Comparison of ENCODE assay signal across 8 cellular contexts in the genomic region with DNA sequence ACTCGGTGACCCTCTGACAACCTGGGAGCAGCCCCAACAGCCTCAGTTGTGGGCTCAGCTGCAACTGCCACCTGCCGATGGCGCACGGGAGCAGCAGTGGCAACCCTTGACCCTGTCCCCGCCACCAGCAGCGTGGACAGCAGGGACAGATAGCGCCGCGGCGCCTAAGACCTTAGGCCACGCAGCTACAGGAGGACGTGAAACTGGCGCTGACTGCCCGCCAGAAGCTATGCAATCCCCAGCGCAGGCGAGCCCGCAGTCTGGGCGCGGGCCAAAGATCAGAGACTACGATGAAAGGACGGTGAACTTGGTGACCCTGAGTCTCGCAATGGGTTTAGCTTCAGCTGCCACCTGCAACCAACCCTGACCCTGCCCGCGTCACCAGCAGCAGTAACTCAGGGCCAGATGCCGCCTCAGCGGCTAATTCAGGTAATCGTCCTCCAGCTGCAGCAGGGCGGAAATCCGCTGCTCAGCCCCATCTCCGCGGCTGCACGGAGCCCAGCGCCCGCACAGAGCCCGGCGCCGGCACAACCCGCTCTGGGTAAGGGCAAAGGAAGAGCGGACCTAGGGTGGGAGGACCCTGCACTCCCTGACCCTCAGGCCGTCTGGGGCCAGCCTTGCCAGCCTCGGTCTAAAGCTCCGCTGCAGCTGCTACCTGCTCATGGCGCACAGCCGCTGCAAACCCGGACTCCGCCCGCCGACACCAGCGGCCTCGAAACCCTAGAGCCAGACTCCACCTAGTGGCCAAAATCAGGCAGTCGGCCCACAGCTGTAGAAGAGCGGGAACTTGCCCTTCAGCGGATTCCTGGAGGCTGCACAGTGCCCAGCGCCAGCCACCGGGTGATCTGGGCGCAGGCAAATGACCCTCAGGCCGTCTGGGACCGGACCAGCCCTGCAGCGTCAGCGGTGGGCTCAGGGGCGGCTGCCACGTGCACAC.
DNase-seq lines count a peak whose midpoint lies in the region; ATAC-seq, FAIRE-seq and TF ChIP-seq lines count a peak whose summit lies in the region.
"Not testable (repeated sequence)": the region's sequence is repeated elsewhere in the genome, so short reads cannot be mapped to it uniquely, and the experiment has no call there.

No MANE protein-coding gene starts in this region.

- H3K9me3 Mint-ChIP-seq in activated CD8-positive, alpha-beta T cell treated with anti-CD3 and anti-CD28 coated beads for 36 hours; activated naive CD8-positive, alpha-beta T cell treated with anti-CD3 and anti-CD28 coated beads, Interleukin-2, amount 10 ng/mL, durations not matched to agents 7 days and 5 days: not testable (repeated sequence)

- H3K36me3 ChIP-seq in OCI-LY7 (ENCODE audit: insufficient read depth, low read length); heart left ventricle; ovary: not testable (repeated sequence)

- intact Hi-C loops in OCI-LY7 (cut with micrococcal nuclease; ENCODE audit: unreplicated experiment); activated CD8-positive, alpha-beta T cell treated with anti-CD3 and anti-CD28 coated beads for 36 hours (cut with micrococcal nuclease); heart left ventricle (cut with DNase I); ovary (cut with DNase I): not testable (repeated sequence)

- peak; percentile 96 for FAIRE-seq in urothelium cell line (lab: Jason Lieb, UNC)

- H3K36me3 Mint-ChIP-seq in activated CD8-positive, alpha-beta T cell treated with anti-CD3 and anti-CD28 coated beads for 36 hours (ENCODE audit: low read depth); activated naive CD8-positive, alpha-beta T cell treated with anti-CD3 and anti-CD28 coated beads, Interleukin-2, amount 10 ng/mL, durations not matched to agents 7 days and 5 days: not testable (repeated sequence)

- not testable (repeated sequence) for H3K27ac ChIP-seq in OCI-LY7 (ENCODE audit: low read depth, low read length, poor library complexity, severe bottlenecking); heart left ventricle; ovary

- peak overlapping the region; percentile 61; the same call in 1 of the 2 replicates for H3K4me2 ChIP-seq in OCI-LY7 (ENCODE audit: low read length)

- not testable (repeated sequence) for H2AFZ ChIP-seq in OCI-LY7 (ENCODE audit: low read length)

- H3K9me2 ChIP-seq in OCI-LY7 (ENCODE audit: insufficient read depth, low read length), result not testable (repeated sequence)

- peak overlapping the region; percentile 63 for H3K4me3 Mint-ChIP-seq in activated CD8-positive, alpha-beta T cell treated with anti-CD3 and anti-CD28 coated beads for 36 hours
- peak overlapping the region; percentile 70 for H3K4me3 Mint-ChIP-seq in activated naive CD8-positive, alpha-beta T cell treated with anti-CD3 and anti-CD28 coated beads, Interleukin-2, amount 10 ng/mL, durations not matched to agents 7 days and 5 days

- H3K27ac Mint-ChIP-seq in activated CD8-positive, alpha-beta T cell treated with anti-CD3 and anti-CD28 coated beads for 36 hours; activated naive CD8-positive, alpha-beta T cell treated with anti-CD3 and anti-CD28 coated beads, Interleukin-2, amount 10 ng/mL, durations not matched to agents 7 days and 5 days: not testable (repeated sequence)

- not testable (repeated sequence) for H3K27me3 ChIP-seq in heart left ventricle, ovary

- not testable (repeated sequence) for DNase-seq in GM10248 (ENCODE audit: extremely low spot score); urothelium cell line (ENCODE audit: low spot score)
- DNase-seq in OCI-LY7 (ENCODE audit: low spot score), result peak; percentile 51
- DNase-seq in activated CD8-positive, alpha-beta T cell treated with anti-CD3 and anti-CD28 coated beads for 36 hours, result peak; percentile 83
- DNase-seq in activated naive CD8-positive, alpha-beta T cell treated with anti-CD3 and anti-CD28 coated beads, Interleukin-2, amount 10 ng/mL, durations not matched to agents 7 days and 5 days, result peak; percentile 75
- DNase-seq in heart left ventricle, result peak in 4 of 5 donors; percentile 44 to 75 (median 62)
- DNase-seq in ovary, result peak in 4 of 5 donors; percentile 29 to 65 (median 44)
- peak; percentile 15 for DNase-seq in stimulated activated CD8-positive, alpha-beta memory T cell treated with anti-CD3 and anti-CD28 coated beads, Interleukin-12 subunit alpha, Interleukin-12 subunit beta, amount 100 ng/mL, for 24 hours (ENCODE audit: extremely low read depth)

- H3K4me1 ChIP-seq in OCI-LY7 (ENCODE audit: insufficient read depth, low read length, poor library complexity, severe bottlenecking); heart left ventricle; ovary (ENCODE audit: insufficient read depth): not testable (repeated sequence)

- peak; percentile 51 for TF ChIP-seq CTCF in GM10248 (IDR thresholded peaks at IDR 0.05; ENCODE audit: control extremely low read depth, extremely low read depth, low read depth, missing control alignments)
- TF ChIP-seq CTCF in OCI-LY7 (conservative IDR thresholded peaks at IDR 0.05; ENCODE audit: low read length), result not testable (repeated sequence)
- peak; percentile 35 for TF ChIP-seq CTCF in activated CD8-positive, alpha-beta T cell treated with anti-CD3 and anti-CD28 coated beads for 36 hours (IDR thresholded peaks at IDR 0.05)
- peak in 11 of 12 donors; percentile 25 to 70 (median 53) for TF ChIP-seq CTCF in heart left ventricle (IDR thresholded peaks at IDR 0.05)
- TF ChIP-seq CTCF in ovary (IDR thresholded peaks at IDR 0.05), result peak in 1 of 3 donors; percentile 40

- H4K20me1 ChIP-seq in OCI-LY7 (ENCODE audit: insufficient read depth, low read length), result not testable (repeated sequence)

- CTCF ChIA-PET in GM10248 (lab: Yijun Ruan, JAX); OCI-LY7 (lab: Charles Lee; ENCODE audit: unreplicated experiment); activated CD8-positive, alpha-beta T cell treated with anti-CD3 and anti-CD28 coated beads for 36 hours (lab: Charles Lee): not testable (repeated sequence)

- 11 to 80% (median 19%) methylated on average over 13 to 61 of the region's 62 CpGs for WGBS in heart left ventricle, 4 donors
- WGBS in ovary, 3 donors, result 11 to 70% (median 17%) methylated on average over 17 to 49 of the region's 62 CpGs

- H3K27me3 Mint-ChIP-seq in activated CD8-positive, alpha-beta T cell treated with anti-CD3 and anti-CD28 coated beads for 36 hours; activated naive CD8-positive, alpha-beta T cell treated with anti-CD3 and anti-CD28 coated beads, Interleukin-2, amount 10 ng/mL, durations not matched to agents 7 days and 5 days: not testable (repeated sequence)

- POLR2A ChIA-PET in GM10248 (lab: Yijun Ruan, JAX); OCI-LY7 (lab: Charles Lee); activated CD8-positive, alpha-beta T cell treated with anti-CD3 and anti-CD28 coated beads for 36 hours (lab: Charles Lee); activated naive CD8-positive, alpha-beta T cell treated with anti-CD3 and anti-CD28 coated beads, Interleukin-2, amount 10 ng/mL, durations not matched to agents 7 days and 5 days (lab: Charles Lee): not testable (repeated sequence)

- not testable (repeated sequence) for H3K9me3 ChIP-seq in OCI-LY7 (ENCODE audit: low read length); heart left ventricle; ovary

- not testable (repeated sequence) for TF ChIP-seq EP300 in ovary (IDR thresholded peaks at IDR 0.05)

- H3K4me3 ChIP-seq in OCI-LY7 (ENCODE audit: low read depth, low read length, poor library complexity, severe bottlenecking) (peak overlapping the region; percentile 51), heart left ventricle (peak overlapping the region in 9 of 12 donors; percentile 11 to 50 (median 44))
- H3K4me3 ChIP-seq in ovary, result not testable (repeated sequence)

- ATAC-seq in activated CD8-positive, alpha-beta T cell treated with anti-CD3 and anti-CD28 coated beads for 36 hours; heart left ventricle: not testable (repeated sequence)
- ATAC-seq in activated naive CD8-positive, alpha-beta T cell treated with anti-CD3 and anti-CD28 coated beads, Interleukin-2, amount 10 ng/mL, durations not matched to agents 7 days and 5 days (ENCODE audit: low read depth), result peak; percentile 33

- not testable (repeated sequence) for H3K4me1 Mint-ChIP-seq in activated CD8-positive, alpha-beta T cell treated with anti-CD3 and anti-CD28 coated beads for 36 hours (ENCODE audit: low read depth); activated naive CD8-positive, alpha-beta T cell treated with anti-CD3 and anti-CD28 coated beads, Interleukin-2, amount 10 ng/mL, durations not matched to agents 7 days and 5 days

- H3K79me2 ChIP-seq in OCI-LY7 (ENCODE audit: insufficient read depth, low read depth, low read length), result not testable (repeated sequence)

- TF ChIP-seq POLR2A in heart left ventricle (IDR thresholded peaks at IDR 0.05); ovary (IDR thresholded peaks at IDR 0.05): not testable (repeated sequence)

- not testable (repeated sequence) for BruUV-seq in OCI-LY7 (replicated peaks; lab: Mats Ljungman, UMichigan)
